Comparison of ENCODE assay signal across 14 cellular contexts in genomic region chr11:65896009-65896999, GRCh38. TPM values are rescaled to one million over a fixed set of nuclear protein-coding genes. Genes with fewer than 3 reads are reported as not detected.
DNase-seq lines count a peak whose midpoint lies in the region; ATAC-seq and TF ChIP-seq lines count a peak whose summit lies in the region.
"Had no signal": no experiment of that assay in that cellular context is flagged by ENCODE, and none has a peak within 500 bp of the region (broad histone marks: within the 10 kb centered on the region; RNA-seq: fewer than 3 reads in every experiment).

No MANE protein-coding gene starts in this region.

- H3K27ac ChIP-seq in ascending aorta: peak overlapping the region; percentile 21 to 42
- H3K27ac ChIP-seq in osteoblast (ENCODE audit: low read depth, low read length): peak overlapping the region; percentile 86
- H3K27ac ChIP-seq: left ventricle myocardium inferior, neutrophil had no signal

- no peaks in the 10 kb centered on the region for H3K27me3 ChIP-seq in ascending aorta
- H3K27me3 ChIP-seq in osteoblast (ENCODE audit: insufficient read depth, low read length): no peaks in the 10 kb centered on the region
- no peaks in the 10 kb centered on the region; the same call in 1 of the 2 replicates for H3K27me3 ChIP-seq in Caco-2 (replicated peaks; ENCODE audit: control insufficient read depth, insufficient read depth, low read length)

- peaks cover 61% of the 10 kb centered on the region for H3K4me1 Mint-ChIP-seq in activated CD8-positive, alpha-beta memory T cell treated with anti-CD3 and anti-CD28 coated beads, Interleukin-2, amount 10 ng/mL, durations not matched to agents 7 days and 5 days
- H3K4me1 Mint-ChIP-seq in Caco-2 (ENCODE audit: low read depth, unreplicated experiment): peaks cover 10% of the 10 kb centered on the region

- no peak for ATAC-seq in activated CD8-positive, alpha-beta memory T cell treated with anti-CD3 and anti-CD28 coated beads, Interleukin-2, amount 10 ng/mL, durations not matched to agents 7 days and 5 days
- ATAC-seq in HG02798 (IDR thresholded peaks at IDR 0.05; ENCODE audit: poor library complexity, unreplicated experiment): no peak

- no peak overlapping the region for H3K4me3 ChIP-seq in ascending aorta
- peak overlapping the region; percentile 95 for H3K4me3 ChIP-seq in osteoblast (ENCODE audit: insufficient read depth, low read length)
- H3K4me3 ChIP-seq in Caco-2 (ENCODE audit: low read depth, low read length): no peak overlapping the region
- H3K4me3 ChIP-seq: left ventricle myocardium inferior had no signal

- CTCF ChIA-PET in activated CD8-positive, alpha-beta memory T cell treated with anti-CD3 and anti-CD28 coated beads, Interleukin-2, amount 10 ng/mL, durations not matched to agents 7 days and 5 days (lab: Charles Lee): interaction anchor here (1.6 to 26.4 kb wide), 4 partner anchors 9 to 32 kb away, joined by 3 to 710 read pairs (median 101); partner anchors contain the start of genes CCDC85B, CFL1, CTSW and EFEMP2
- CTCF ChIA-PET in Caco-2 (lab: Charles Lee): interaction anchor here (0.8 to 1.4 kb wide), 4 partner anchors 8 to 37 kb away, joined by 3 to 19 read pairs (median 3); partner anchors contain the start of gene FIBP

- no peak for TF ChIP-seq CTCF in ascending aorta (IDR thresholded peaks at IDR 0.05)
- TF ChIP-seq CTCF in osteoblast (IDR thresholded peaks at IDR 0.05; ENCODE audit: extremely low read depth, low read depth, low read length): no peak
- TF ChIP-seq CTCF in Caco-2 (IDR thresholded peaks at IDR 0.05; ENCODE audit: insufficient read depth in 1 of 2, low read depth in 1 of 2, low read length in 1 of 2, severe bottlenecking in 1 of 2, unreplicated experiment in 1 of 2): no peak

- no peaks in the 10 kb centered on the region for H3K36me3 ChIP-seq in ascending aorta
- H3K36me3 ChIP-seq in osteoblast (ENCODE audit: insufficient read depth, low read length): peaks cover 58% of the 10 kb centered on the region
- H3K36me3 ChIP-seq in Caco-2 (ENCODE audit: control insufficient read depth, insufficient read depth, low read length): no peaks in the 10 kb centered on the region
- H3K36me3 ChIP-seq: left ventricle myocardium inferior, neutrophil had no signal

- no TSS peak for BruUV-seq in Caco-2 (replicated peaks; lab: Mats Ljungman, UMichigan)

- H3K27me3 Mint-ChIP-seq in activated CD8-positive, alpha-beta memory T cell treated with anti-CD3 and anti-CD28 coated beads, Interleukin-2, amount 10 ng/mL, durations not matched to agents 7 days and 5 days: no peaks in the 10 kb centered on the region
- H3K27me3 Mint-ChIP-seq in Caco-2 (ENCODE audit: insufficient read depth, unreplicated experiment): no peaks in the 10 kb centered on the region

- H3K36me3 Mint-ChIP-seq in activated CD8-positive, alpha-beta memory T cell treated with anti-CD3 and anti-CD28 coated beads, Interleukin-2, amount 10 ng/mL, durations not matched to agents 7 days and 5 days: peaks cover 5% of the 10 kb centered on the region
- H3K36me3 Mint-ChIP-seq in Caco-2 (ENCODE audit: insufficient read depth, unreplicated experiment): peaks cover 27% of the 10 kb centered on the region

- no peaks in the 10 kb centered on the region for H3K9me3 Mint-ChIP-seq in activated CD8-positive, alpha-beta memory T cell treated with anti-CD3 and anti-CD28 coated beads, Interleukin-2, amount 10 ng/mL, durations not matched to agents 7 days and 5 days (ENCODE audit: low read depth)
- H3K9me3 Mint-ChIP-seq in Caco-2 (ENCODE audit: unreplicated experiment): no peaks in the 10 kb centered on the region

- H3K27ac Mint-ChIP-seq in activated CD8-positive, alpha-beta memory T cell treated with anti-CD3 and anti-CD28 coated beads, Interleukin-2, amount 10 ng/mL, durations not matched to agents 7 days and 5 days: peak overlapping the region; percentile 72
- no peak overlapping the region for H3K27ac Mint-ChIP-seq in Caco-2 (ENCODE audit: unreplicated experiment)

- intact Hi-C loops in ascending aorta (cut with DNase I): no loop called here
- intact Hi-C loops in Caco-2 (cut with micrococcal nuclease; ENCODE audit: unreplicated experiment): no loop called here

- peak overlapping the region; percentile 81 for H3K4me2 ChIP-seq in osteoblast (ENCODE audit: insufficient read depth, low read length)

- POLR2A ChIA-PET in Caco-2 (lab: Charles Lee): no interaction called here

- H2AFZ ChIP-seq in osteoblast (ENCODE audit: low read length): no peak overlapping the region

- H3K9me3 ChIP-seq in ascending aorta (no peaks in the 10 kb centered on the region), osteoblast (ENCODE audit: low read depth, low read length) (no peaks in the 10 kb centered on the region), Caco-2 (no peaks in the 10 kb centered on the region)
- H3K9me3 ChIP-seq: left ventricle myocardium inferior, neutrophil had no signal

- no peak overlapping the region for H3K4me3 Mint-ChIP-seq in activated CD8-positive, alpha-beta memory T cell treated with anti-CD3 and anti-CD28 coated beads, Interleukin-2, amount 10 ng/mL, durations not matched to agents 7 days and 5 days
- H3K4me3 Mint-ChIP-seq in Caco-2 (ENCODE audit: unreplicated experiment): no peak overlapping the region

- peaks cover 86% of the 10 kb centered on the region for H3K79me2 ChIP-seq in osteoblast (ENCODE audit: insufficient read depth, low read length)

- peaks cover 17 to 42% of the 10 kb centered on the region in 2 donors for H3K4me1 ChIP-seq in ascending aorta
- peaks cover 74% of the 10 kb centered on the region for H3K4me1 ChIP-seq in osteoblast (ENCODE audit: insufficient read depth, low read length)
- peaks cover 14% of the 10 kb centered on the region for H3K4me1 ChIP-seq in Caco-2

- DNase-seq in activated CD8-positive, alpha-beta memory T cell treated with anti-CD3 and anti-CD28 coated beads, Interleukin-2, amount 10 ng/mL, durations not matched to agents 7 days and 5 days: no peak
- no peak for DNase-seq in activated CD8-positive, alpha-beta memory T cell treated with anti-CD3 and anti-CD28 coated beads, Interleukin-2, amount 50 U/mL, for 48 hours
- DNase-seq in M059J (ENCODE audit: low read depth) (peak; percentile 64), ascending aorta (ENCODE audit: low spot score in 2 of 2) (no peak), osteoblast (ENCODE audit: insufficient read length, low spot score, missing footprints) (peak; percentile 87), NCI-H1436 treated with DMSO at 0.1 percent for 48 hours (lab: John Stamatoyannopoulos, UW) (no peak), Caco-2 (no peak)
- DNase-seq: DMS79, left ventricle myocardium inferior, NCI-H226 had no signal

- H4K20me1 ChIP-seq in osteoblast (ENCODE audit: insufficient read depth, low read length): peaks cover 53% of the 10 kb centered on the region

RNA-seq across cellular contexts. Expression of gene FOSL1, which starts 3.9 kb away (rescaled TPM):
- 1 to 10 TPM; 2.7 to 6.0 TPM for total RNA-seq in activated CD8-positive, alpha-beta memory T cell treated with anti-CD3 and anti-CD28 coated beads, Interleukin-2, amount 10 ng/mL, durations not matched to agents 7 days and 5 days
- 253 and 286 TPM in 2 replicates for total RNA-seq in M059J (2014; rRNA removed; shearing (Covaris generic))
- total RNA-seq in ascending aorta (123 TPM), osteoblast (13.0 and 13.8 TPM in 2 replicates), Caco-2 (2022) (2.7 and 3.9 TPM in 2 replicates)
- total RNA-seq: urinary bladder had no signal

RNA-seq across cellular contexts. Expression of gene CCDC85B, which starts 5.8 kb away (rescaled TPM):
- total RNA-seq in activated CD8-positive, alpha-beta memory T cell treated with anti-CD3 and anti-CD28 coated beads, Interleukin-2, amount 10 ng/mL, durations not matched to agents 7 days and 5 days: 10 to 100 TPM; 82.3 to 94.1 TPM
- 57.1 and 95.3 TPM in 2 replicates for total RNA-seq in M059J (2014; rRNA removed; shearing (Covaris generic))
- total RNA-seq in ascending aorta (184 TPM), osteoblast (42.4 and 47.0 TPM in 2 replicates), Caco-2 (2022) (13.3 and 14.7 TPM in 2 replicates)

RNA-seq across cellular contexts. Expression of gene FIBP, which starts 8.0 kb away (rescaled TPM):
- 100 to 1,000 TPM; 100 to 122 TPM for total RNA-seq in activated CD8-positive, alpha-beta memory T cell treated with anti-CD3 and anti-CD28 coated beads, Interleukin-2, amount 10 ng/mL, durations not matched to agents 7 days and 5 days
- total RNA-seq in M059J (2014; rRNA removed; shearing (Covaris generic)): 149 and 165 TPM in 2 replicates
- total RNA-seq in ascending aorta: 57.2 TPM
- 129 and 151 TPM in 2 replicates for total RNA-seq in osteoblast
- total RNA-seq in Caco-2 (2022): 56.8 and 61.5 TPM in 2 replicates

RNA-seq across cellular contexts. Expression of gene CTSW, which starts 16.7 kb away (rescaled TPM):
- 100 to 1,000 TPM; 268 to 339 TPM for total RNA-seq in activated CD8-positive, alpha-beta memory T cell treated with anti-CD3 and anti-CD28 coated beads, Interleukin-2, amount 10 ng/mL, durations not matched to agents 7 days and 5 days
- total RNA-seq in M059J (2014; rRNA removed; shearing (Covaris generic)): 0.49 and 1.5 TPM in 2 replicates
- total RNA-seq in ascending aorta (not detected), osteoblast (not detected in 2 replicates), Caco-2 (2022) (not detected in 2 replicates)
- total RNA-seq: bronchial epithelial cell had no signal

RNA-seq across cellular contexts. Expression of gene C11orf68, which starts 22.6 kb away (rescaled TPM):
- total RNA-seq in activated CD8-positive, alpha-beta memory T cell treated with anti-CD3 and anti-CD28 coated beads, Interleukin-2, amount 10 ng/mL, durations not matched to agents 7 days and 5 days: 10 to 100 TPM; 27.5 to 37.8 TPM
- 39.1 and 47.9 TPM in 2 replicates for total RNA-seq in M059J (2014; rRNA removed; shearing (Covaris generic))
- total RNA-seq in ascending aorta: 25.3 TPM
- total RNA-seq in osteoblast: 30.9 and 32.9 TPM in 2 replicates
- total RNA-seq in Caco-2 (2022): 19.7 and 20.1 TPM in 2 replicates

Comparison
In these comparisons a context has a peak if more than half of its experiments do, and no peak if none do; other contexts are left out.
1. DNase-seq: peak in M059J (single experiment) and osteoblast (single experiment); none in activated CD8-positive, alpha-beta memory T cell treated with anti-CD3 and anti-CD28 coated beads, Interleukin-2, amount 10 ng/mL, durations not matched to agents 7 days and 5 days (single experiment), activated CD8-positive, alpha-beta memory T cell treated with anti-CD3 and anti-CD28 coated beads, Interleukin-2, amount 50 U/mL, for 48 hours (single experiment), ascending aorta (0 of 2), NCI-H1436 treated with DMSO at 0.1 percent for 48 hours (single experiment) and Caco-2 (0 of 2).